In genomic region chr1:37633950-37634553, GRCh38 we compare ENCODE assay signal across 12 cellular contexts. TPM values are rescaled to one million over a fixed set of nuclear protein-coding genes. Genes with fewer than 3 reads are reported as not detected.
DNase-seq lines count a peak whose midpoint lies in the region; ATAC-seq and TF ChIP-seq lines count a peak whose summit lies in the region.
"Had no signal": no experiment of that assay in that cellular context is flagged by ENCODE, and none has a peak within 500 bp of the region (broad histone marks: within the 10 kb centered on the region; RNA-seq: fewer than 3 reads in every experiment).

No MANE protein-coding gene starts in this region.

- peaks cover 57% of the 10 kb centered on the region for H3K27me3 Mint-ChIP-seq in activated naive CD4-positive, alpha-beta T cell treated with anti-CD3 and anti-CD28 coated beads, Interleukin-2, amount 50 U/mL, for 24 hours
- H3K27me3 Mint-ChIP-seq in activated naive CD4-positive, alpha-beta T cell treated with anti-CD3 and anti-CD28 coated beads for 36 hours (ENCODE audit: low read depth), result peaks cover 74% of the 10 kb centered on the region
- peaks cover 53% of the 10 kb centered on the region for H3K27me3 Mint-ChIP-seq in mesothelial cell of epicardium (ENCODE audit: low read depth)

- intact Hi-C loops in activated naive CD4-positive, alpha-beta T cell treated with anti-CD3 and anti-CD28 coated beads for 36 hours (cut with micrococcal nuclease), result no loop called here
- intact Hi-C loops in colonic mucosa (cut with DNase I) (no loop called here), transverse colon (cut with DNase I; ENCODE audit: low total_unique reads) (no loop called here)

- peak overlapping the region; percentile 32 for H3K4me3 ChIP-seq in colonic mucosa
- H3K4me3 ChIP-seq in transverse colon, result peak overlapping the region; percentile 20 to 38 (median 30)

- ATAC-seq in foreskin keratinocyte (no peak), GM19324 (IDR thresholded peaks at IDR 0.05; ENCODE audit: low FRiP score, unreplicated experiment) (no peak)

- 18 to 27% methylated on average over 14 to 24 of the region's 40 CpGs for WGBS in transverse colon (ENCODE audit: low coverage in 1 of 2), 2 donors

- TF ChIP-seq POLR2A in transverse colon (IDR thresholded peaks at IDR 0.05), result no peak

- TF ChIP-seq CTCF in colonic mucosa (IDR thresholded peaks at IDR 0.05) (no peak), mesothelial cell of epicardium (IDR thresholded peaks at IDR 0.05; ENCODE audit: unreplicated experiment) (no peak), transverse colon (IDR thresholded peaks at IDR 0.05) (no peak), foreskin keratinocyte (conservative IDR thresholded peaks at IDR 0.05) (no peak)

- peak overlapping the region; percentile 15 for H3K4me3 Mint-ChIP-seq in activated naive CD4-positive, alpha-beta T cell treated with anti-CD3 and anti-CD28 coated beads, Interleukin-2, amount 50 U/mL, for 24 hours
- H3K4me3 Mint-ChIP-seq in activated naive CD4-positive, alpha-beta T cell treated with anti-CD3 and anti-CD28 coated beads for 36 hours, result no peak overlapping the region
- H3K4me3 Mint-ChIP-seq in mesothelial cell of epicardium, result peak overlapping the region; percentile 41
- H3K4me3 Mint-ChIP-seq: HFFc6 had no signal

- no peak for DNase-seq in activated naive CD4-positive, alpha-beta T cell treated with anti-CD3 and anti-CD28 coated beads for 36 hours
- DNase-seq in colonic mucosa, result no peak
- DNase-seq in mesothelial cell of epicardium (ENCODE audit: low spot score in 2 of 2, unreplicated experiment in 2 of 2), result no peak
- DNase-seq in transverse colon, result no peak
- no peak for DNase-seq in foreskin keratinocyte
- no peak for DNase-seq in RPMI8226
- DNase-seq: anterior cingulate cortex, HFFc6 had no signal

- H3K27ac Mint-ChIP-seq in activated naive CD4-positive, alpha-beta T cell treated with anti-CD3 and anti-CD28 coated beads, Interleukin-2, amount 50 U/mL, for 24 hours, result no peak overlapping the region
- no peak overlapping the region for H3K27ac Mint-ChIP-seq in activated naive CD4-positive, alpha-beta T cell treated with anti-CD3 and anti-CD28 coated beads for 36 hours
- H3K27ac Mint-ChIP-seq in mesothelial cell of epicardium, result no peak overlapping the region
- H3K27ac Mint-ChIP-seq: HFFc6 had no signal

- in situ Hi-C loops in transverse colon (cut with MboI; ENCODE audit: low pct_ligation_motif_present in 1 of 4, low pct_unique_long_range_greater_than_20kb in 1 of 4, low sequenced_read_pairs in 3 of 4), result no loop called here

- H3K9ac ChIP-seq in colonic mucosa (ENCODE audit: low read depth in 2 of 2, low read length in 2 of 2), result peak overlapping the region in 1 of 2 donors; percentile 17

- no peak overlapping the region for H3K27ac ChIP-seq in colonic mucosa
- H3K27ac ChIP-seq in transverse colon, result no peak overlapping the region
- H3K27ac ChIP-seq in foreskin keratinocyte, result no peak overlapping the region

- no peak for TF ChIP-seq EP300 in transverse colon (IDR thresholded peaks at IDR 0.05; ENCODE audit: low read depth)

- no peaks in the 10 kb centered on the region for H3K9me3 ChIP-seq in colonic mucosa
- no peaks in the 10 kb centered on the region for H3K9me3 ChIP-seq in transverse colon

- CTCF ChIA-PET in activated naive CD4-positive, alpha-beta T cell treated with anti-CD3 and anti-CD28 coated beads for 36 hours (lab: Charles Lee), result interaction anchor here (1.8 kb wide), 1 partner anchor 30 kb away, joined by 5 read pairs; no protein-coding TSS in a partner anchor

- H3K4me1 ChIP-seq in colonic mucosa, result no peaks in the 10 kb centered on the region
- peaks cover 0 to 16% (median 9%) of the 10 kb centered on the region in 4 donors for H3K4me1 ChIP-seq in transverse colon
- no peaks in the 10 kb centered on the region for H3K4me1 ChIP-seq in foreskin keratinocyte

- peaks cover 51% of the 10 kb centered on the region for H3K27me3 ChIP-seq in colonic mucosa
- H3K27me3 ChIP-seq in transverse colon, result peaks cover 91% of the 10 kb centered on the region
- H3K27me3 ChIP-seq in foreskin keratinocyte, result peaks cover 91% of the 10 kb centered on the region

- H3K36me3 ChIP-seq in colonic mucosa (no peaks in the 10 kb centered on the region), transverse colon (no peaks in the 10 kb centered on the region)

- peaks cover 5% of the 10 kb centered on the region for H3K4me1 Mint-ChIP-seq in activated naive CD4-positive, alpha-beta T cell treated with anti-CD3 and anti-CD28 coated beads, Interleukin-2, amount 50 U/mL, for 24 hours
- peaks cover 17% of the 10 kb centered on the region for H3K4me1 Mint-ChIP-seq in activated naive CD4-positive, alpha-beta T cell treated with anti-CD3 and anti-CD28 coated beads for 36 hours (ENCODE audit: low read depth)
- peaks cover 9% of the 10 kb centered on the region for H3K4me1 Mint-ChIP-seq in mesothelial cell of epicardium

- H3K36me3 Mint-ChIP-seq in activated naive CD4-positive, alpha-beta T cell treated with anti-CD3 and anti-CD28 coated beads, Interleukin-2, amount 50 U/mL, for 24 hours, result no peaks in the 10 kb centered on the region
- H3K36me3 Mint-ChIP-seq in activated naive CD4-positive, alpha-beta T cell treated with anti-CD3 and anti-CD28 coated beads for 36 hours (ENCODE audit: low read depth), result no peaks in the 10 kb centered on the region
- no peaks in the 10 kb centered on the region for H3K36me3 Mint-ChIP-seq in mesothelial cell of epicardium

- H3K9me3 Mint-ChIP-seq in activated naive CD4-positive, alpha-beta T cell treated with anti-CD3 and anti-CD28 coated beads, Interleukin-2, amount 50 U/mL, for 24 hours, result no peaks in the 10 kb centered on the region
- no peaks in the 10 kb centered on the region for H3K9me3 Mint-ChIP-seq in activated naive CD4-positive, alpha-beta T cell treated with anti-CD3 and anti-CD28 coated beads for 36 hours
- H3K9me3 Mint-ChIP-seq in mesothelial cell of epicardium, result no peaks in the 10 kb centered on the region
- H3K9me3 Mint-ChIP-seq: HFFc6 had no signal

RNA-seq across cellular contexts. Expression of gene RSPO1, which starts 0.6 kb away (rescaled TPM):
- not detected for total RNA-seq in activated naive CD4-positive, alpha-beta T cell treated with anti-CD3 and anti-CD28 coated beads for 36 hours
- total RNA-seq in colonic mucosa (under 1 TPM; 0.27 to 0.32 TPM), mesothelial cell of epicardium (0.20 to 0.51 TPM (median 0.43 TPM) in 3 replicates), transverse colon (10 to 100 TPM in 1 of 4 donors, 1 to 10 TPM in 1, under 1 TPM in 2; 0.40 to 11.6 (median 1.2) TPM), foreskin keratinocyte (not detected in 2 replicates)
- polyA plus RNA-seq in foreskin keratinocyte, result not detected in 2 replicates
- total RNA-seq: activated CD8-positive, alpha-beta memory T cell treated with anti-CD3 and anti-CD28 coated beads for 36 hours; HFFc6; pulmonary artery endothelial cell had no signal

RNA-seq across cellular contexts. Expression of gene GNL2, which starts 38.3 kb away (rescaled TPM):
- total RNA-seq in activated naive CD4-positive, alpha-beta T cell treated with anti-CD3 and anti-CD28 coated beads for 36 hours, result 10 to 100 TPM; 62.2 to 65.3 TPM
- 10 to 100 TPM; 28.4 to 35.9 TPM for total RNA-seq in colonic mucosa
- total RNA-seq in mesothelial cell of epicardium, result 59.3 to 61.8 TPM (median 61.1 TPM) in 3 replicates
- total RNA-seq in transverse colon, result 10 to 100 TPM; 33.5 to 58.4 (median 43.0) TPM
- total RNA-seq in foreskin keratinocyte, result 99.9 and 108 TPM in 2 replicates
- polyA plus RNA-seq in foreskin keratinocyte, result 88.2 and 97.2 TPM in 2 replicates

RNA-seq across cellular contexts. Expression of gene CDCA8, which starts 58.3 kb away (rescaled TPM):
- 10 to 100 TPM; 73.6 to 78.6 TPM for total RNA-seq in activated naive CD4-positive, alpha-beta T cell treated with anti-CD3 and anti-CD28 coated beads for 36 hours
- 10 to 100 TPM; 14.9 to 44.5 TPM for total RNA-seq in colonic mucosa
- 12.8 to 14.6 TPM (median 13.5 TPM) in 3 replicates for total RNA-seq in mesothelial cell of epicardium
- 1 to 10 TPM in 3 of 4 donors, not detected in 1; 2.0 to 5.7 (median 2.1) TPM for total RNA-seq in transverse colon
- total RNA-seq in foreskin keratinocyte, result 35.4 and 47.6 TPM in 2 replicates
- polyA plus RNA-seq in foreskin keratinocyte, result 32.3 and 46.8 TPM in 2 replicates
